16 cellular contexts compared by ENCODE assay signal in genomic region chr17:3770471-3770870, GRCh38. TPM values are rescaled to one million over a fixed set of nuclear protein-coding genes. Genes with fewer than 3 reads are reported as not detected.
DNase-seq lines count a peak whose midpoint lies in the region; ATAC-seq and TF ChIP-seq lines count a peak whose summit lies in the region.
"Had no signal": no experiment of that assay in that cellular context is flagged by ENCODE, and none has a peak within 500 bp of the region (broad histone marks: within the 10 kb centered on the region; RNA-seq: fewer than 3 reads in every experiment).

No MANE protein-coding gene starts in this region.

- H3K27ac ChIP-seq in CD4-positive, CD25-positive, alpha-beta regulatory T cell (ENCODE audit: insufficient read depth, low read length, poor library complexity, severe bottlenecking): no peak overlapping the region
- H3K27ac ChIP-seq in naive thymus-derived CD4-positive, alpha-beta T cell (ENCODE audit: low read depth, low read length): no peak overlapping the region
- H3K27ac ChIP-seq in smooth muscle cell (ENCODE audit: low read depth) (no peak overlapping the region), left ventricle myocardium inferior (replicated peaks) (no peak overlapping the region)
- H3K27ac ChIP-seq: cardiac muscle cell, prostate gland, SJCRH30 had no signal

- DNase-seq in CD4-positive, CD25-positive, alpha-beta regulatory T cell: peak in 1 of 3 donors; percentile 73
- DNase-seq in H7: peak; percentile 51
- peak; percentile 51 for DNase-seq in activated gamma-delta T cell (lab: John Stamatoyannopoulos, UW)
- peak in 1 of 9 donors; percentile 34 for DNase-seq in naive thymus-derived CD4-positive, alpha-beta T cell
- no peak for DNase-seq in smooth muscle cell (lab: John Stamatoyannopoulos, UW; ENCODE audit: unreplicated experiment)
- no peak for DNase-seq in left ventricle myocardium inferior
- DNase-seq: activated effector memory CD4-positive, alpha-beta T cell treated with Interleukin-2 at 50 U/mL for 16 hours; mesendoderm; NCI-H1105; NCI-H510A; SJCRH30; stimulated activated CD4-positive, alpha-beta T cell treated with anti-CD3 and anti-CD28 coated beads, Interleukin-1b, Interleukin-23, amount 100 ng/mL, for 48 hours had no signal

- H3K4me2 ChIP-seq in smooth muscle cell: no peak overlapping the region

- no peaks in the 10 kb centered on the region for H3K27me3 ChIP-seq in CD4-positive, CD25-positive, alpha-beta regulatory T cell (ENCODE audit: control insufficient read depth, insufficient read depth, low read length)
- H3K27me3 ChIP-seq in H7 (ENCODE audit: control insufficient read depth, insufficient read depth, low read length) (no peaks in the 10 kb centered on the region), smooth muscle cell (ENCODE audit: low read depth) (no peaks in the 10 kb centered on the region), left ventricle myocardium inferior (ENCODE audit: low read depth) (peaks cover 5% of the 10 kb centered on the region)
- H3K27me3 ChIP-seq in naive thymus-derived CD4-positive, alpha-beta T cell (ENCODE audit: control insufficient read depth in 2 of 2, insufficient read depth in 2 of 2, low read length in 2 of 2): no peaks in the 10 kb centered on the region
- H3K27me3 ChIP-seq: cardiac muscle cell, SJCRH30 had no signal

- peak overlapping the region; percentile 59 to 83 (median 71) for H3K27ac Mint-ChIP-seq in CD4-positive, CD25-positive, alpha-beta regulatory T cell
- peak overlapping the region in 5 of 9 donors; percentile 5 to 90 (median 59) for H3K27ac Mint-ChIP-seq in naive thymus-derived CD4-positive, alpha-beta T cell

- intact Hi-C loops in naive thymus-derived CD4-positive, alpha-beta T cell (cut with micrococcal nuclease): loop anchor here in 1 of 2 donors (5.0 kb wide), 1 partner anchor 33 kb away; no protein-coding TSS in a partner anchor
- intact Hi-C loops in left ventricle myocardium inferior (cut with micrococcal nuclease): no loop called here

- no peaks in the 10 kb centered on the region for H3K36me3 ChIP-seq in CD4-positive, CD25-positive, alpha-beta regulatory T cell (ENCODE audit: control insufficient read depth, insufficient read depth, low read length)
- H3K36me3 ChIP-seq in H7 (replicated peaks; ENCODE audit: control insufficient read depth, insufficient read depth, low read length) (no peaks in the 10 kb centered on the region), smooth muscle cell (ENCODE audit: low read depth) (no peaks in the 10 kb centered on the region), left ventricle myocardium inferior (no peaks in the 10 kb centered on the region)
- no peaks in the 10 kb centered on the region for H3K36me3 ChIP-seq in naive thymus-derived CD4-positive, alpha-beta T cell (ENCODE audit: control insufficient read depth in 2 of 3, insufficient read depth in 3 of 3, low read length in 3 of 3)
- H3K36me3 ChIP-seq: cardiac muscle cell, prostate gland, SJCRH30 had no signal

- no peaks in the 10 kb centered on the region for H3K36me3 Mint-ChIP-seq in CD4-positive, CD25-positive, alpha-beta regulatory T cell
- peaks cover 0 to 10% (median 0%) of the 10 kb centered on the region in 5 donors for H3K36me3 Mint-ChIP-seq in naive thymus-derived CD4-positive, alpha-beta T cell

- POLR2A ChIA-PET in naive thymus-derived CD4-positive, alpha-beta T cell (lab: Charles Lee): interaction anchor here (0.9 kb wide), 1 partner anchor 17 kb away, joined by 6 read pairs; no protein-coding TSS in a partner anchor

- H3K4me1 ChIP-seq in CD4-positive, CD25-positive, alpha-beta regulatory T cell (ENCODE audit: control insufficient read depth, insufficient read depth, low read length, poor library complexity, severe bottlenecking): peaks cover 20% of the 10 kb centered on the region
- peaks cover 17 to 63% of the 10 kb centered on the region in 2 donors for H3K4me1 ChIP-seq in naive thymus-derived CD4-positive, alpha-beta T cell (ENCODE audit: control insufficient read depth in 2 of 2, insufficient read depth in 2 of 2, low read length in 2 of 2)
- H3K4me1 ChIP-seq in smooth muscle cell (ENCODE audit: low read depth) (no peaks in the 10 kb centered on the region), left ventricle myocardium inferior (no peaks in the 10 kb centered on the region)
- H3K4me1 ChIP-seq: prostate gland, SJCRH30 had no signal

- no peak overlapping the region for H2AFZ ChIP-seq in smooth muscle cell (ENCODE audit: low read depth)

- H3K4me3 ChIP-seq in CD4-positive, CD25-positive, alpha-beta regulatory T cell (ENCODE audit: low read depth, low read length): no peak overlapping the region
- H3K4me3 ChIP-seq in H7 (ENCODE audit: insufficient read depth, low read depth, low read length) (no peak overlapping the region), smooth muscle cell (no peak overlapping the region), left ventricle myocardium inferior (no peak overlapping the region)
- H3K4me3 ChIP-seq in naive thymus-derived CD4-positive, alpha-beta T cell (ENCODE audit: low read length): no peak overlapping the region
- H3K4me3 ChIP-seq: cardiac muscle cell, prostate gland, SJCRH30 had no signal

- H3K9ac ChIP-seq in smooth muscle cell (ENCODE audit: low read depth): no peak overlapping the region

- no peaks in the 10 kb centered on the region for H4K20me1 ChIP-seq in smooth muscle cell (ENCODE audit: low read depth)

- H3K4me1 Mint-ChIP-seq in CD4-positive, CD25-positive, alpha-beta regulatory T cell: peaks cover 0 to 57% (median 20%) of the 10 kb centered on the region in 4 donors
- peaks cover 24 to 63% (median 44%) of the 10 kb centered on the region in 7 donors for H3K4me1 Mint-ChIP-seq in naive thymus-derived CD4-positive, alpha-beta T cell

- WGBS in smooth muscle cell (ENCODE audit: low lambda C conversion rate): 83% methylated on average over 8 of the region's 8 CpGs

- TF ChIP-seq CTCF in smooth muscle cell (IDR thresholded peaks at IDR 0.05; ENCODE audit: borderline replicate concordance, insufficient read depth, poor library complexity, severe bottlenecking) (no peak), left ventricle myocardium inferior (IDR thresholded peaks at IDR 0.05; ENCODE audit: borderline replicate concordance) (no peak)

- no peaks in the 10 kb centered on the region for H3F3A ChIP-seq in smooth muscle cell (ENCODE audit: low read depth)

- H3K79me2 ChIP-seq in smooth muscle cell (ENCODE audit: low read depth): no peaks in the 10 kb centered on the region

- H3K4me3 Mint-ChIP-seq in CD4-positive, CD25-positive, alpha-beta regulatory T cell: peak overlapping the region in 1 of 4 donors; percentile 42
- H3K4me3 Mint-ChIP-seq in naive thymus-derived CD4-positive, alpha-beta T cell: peak overlapping the region in 1 of 10 donors; percentile 6

- peaks cover 0 to 5% (median 0%) of the 10 kb centered on the region in 7 donors for H3K9me3 Mint-ChIP-seq in CD4-positive, CD25-positive, alpha-beta regulatory T cell
- H3K9me3 Mint-ChIP-seq in naive thymus-derived CD4-positive, alpha-beta T cell: peaks cover 0 to 8% (median 0%) of the 10 kb centered on the region in 11 donors

- no peaks in the 10 kb centered on the region for H3K9me3 ChIP-seq in CD4-positive, CD25-positive, alpha-beta regulatory T cell (ENCODE audit: control insufficient read depth in 2 of 2, low read length in 2 of 2)
- H3K9me3 ChIP-seq in naive thymus-derived CD4-positive, alpha-beta T cell (ENCODE audit: control insufficient read depth in 2 of 3, low read length in 3 of 3): no peaks in the 10 kb centered on the region
- H3K9me3 ChIP-seq in smooth muscle cell (replicated peaks; ENCODE audit: low read depth): no peaks in the 10 kb centered on the region
- peaks cover 7% of the 10 kb centered on the region for H3K9me3 ChIP-seq in left ventricle myocardium inferior (replicated peaks)
- H3K9me3 ChIP-seq: prostate gland, SJCRH30 had no signal

- H3K27me3 Mint-ChIP-seq in CD4-positive, CD25-positive, alpha-beta regulatory T cell: no peaks in the 10 kb centered on the region
- H3K27me3 Mint-ChIP-seq in naive thymus-derived CD4-positive, alpha-beta T cell: peaks cover 0 to 5% (median 0%) of the 10 kb centered on the region in 5 donors

- CTCF ChIA-PET in naive thymus-derived CD4-positive, alpha-beta T cell (lab: Charles Lee): interaction anchor here (0.9 to 1.1 kb wide), 2 partner anchors 15 to 50 kb away, joined by 3 read pairs; no protein-coding TSS in a partner anchor

- peak; percentile 51 to 59 for ATAC-seq in CD4-positive, CD25-positive, alpha-beta regulatory T cell (ENCODE audit: low read depth in 2 of 2)
- ATAC-seq in naive thymus-derived CD4-positive, alpha-beta T cell: peak; percentile 70
- no peak for ATAC-seq in HG02981 (IDR thresholded peaks at IDR 0.05; ENCODE audit: unreplicated experiment)
- ATAC-seq in GM18873 (IDR thresholded peaks at IDR 0.05; ENCODE audit: low FRiP score, unreplicated experiment): no peak

RNA-seq across cellular contexts. Expression of gene ITGAE, which starts 30.5 kb away (rescaled TPM):
- 14.2 TPM for total RNA-seq in CD4-positive, CD25-positive, alpha-beta regulatory T cell
- polyA plus RNA-seq in CD4-positive, CD25-positive, alpha-beta regulatory T cell: 10 to 100 TPM; 32.5 to 46.4 (median 38.9) TPM
- 28.8 and 34.7 TPM in 2 replicates for total RNA-seq in H7 (2014; rRNA removed; shearing (Covaris generic))
- 10 to 100 TPM; 16.3 to 29.4 (median 19.6) TPM for total RNA-seq in naive thymus-derived CD4-positive, alpha-beta T cell
- 10 to 100 TPM; 41.2 to 44.9 TPM for polyA plus RNA-seq in naive thymus-derived CD4-positive, alpha-beta T cell
- total RNA-seq in smooth muscle cell (43.8 and 51.2 TPM in 2 replicates), left ventricle myocardium inferior (19.6 TPM)
- 61.4 and 66.7 TPM in 2 replicates for polyA plus RNA-seq in smooth muscle cell

RNA-seq across cellular contexts. Expression of gene HASPIN, which starts 46.8 kb away (rescaled TPM):
- total RNA-seq in CD4-positive, CD25-positive, alpha-beta regulatory T cell: 0.27 TPM
- under 1 TPM; 0.07 to 0.53 (median 0.34) TPM for polyA plus RNA-seq in CD4-positive, CD25-positive, alpha-beta regulatory T cell
- total RNA-seq in H7 (2014; rRNA removed; shearing (Covaris generic)): 34.2 and 39.1 TPM in 2 replicates
- total RNA-seq in naive thymus-derived CD4-positive, alpha-beta T cell: 10 to 100 TPM in 1 of 5 experiments, under 1 TPM in 4; 0.32 to 18.5 (median 0.35) TPM
- polyA plus RNA-seq in naive thymus-derived CD4-positive, alpha-beta T cell: under 1 TPM in 1 of 2 donors, not detected in 1; 0.28 TPM
- total RNA-seq in smooth muscle cell (2.6 and 2.7 TPM in 2 replicates), left ventricle myocardium inferior (0.33 TPM)
- 1.2 and 2.0 TPM in 2 replicates for polyA plus RNA-seq in smooth muscle cell

Comparison
In these comparisons a context has a peak if more than half of its experiments do, and no peak if none do; other contexts are left out.
1. ATAC-seq: peak in CD4-positive, CD25-positive, alpha-beta regulatory T cell (2 of 2) and naive thymus-derived CD4-positive, alpha-beta T cell (single experiment); none in HG02981 (single experiment) and GM18873 (single experiment).
2. DNase-seq: peak in H7 (single experiment) and activated gamma-delta T cell (single experiment); none in smooth muscle cell (single experiment) and left ventricle myocardium inferior (single experiment).